ENCODE assay signal across 18 cellular contexts in the genomic region with DNA sequence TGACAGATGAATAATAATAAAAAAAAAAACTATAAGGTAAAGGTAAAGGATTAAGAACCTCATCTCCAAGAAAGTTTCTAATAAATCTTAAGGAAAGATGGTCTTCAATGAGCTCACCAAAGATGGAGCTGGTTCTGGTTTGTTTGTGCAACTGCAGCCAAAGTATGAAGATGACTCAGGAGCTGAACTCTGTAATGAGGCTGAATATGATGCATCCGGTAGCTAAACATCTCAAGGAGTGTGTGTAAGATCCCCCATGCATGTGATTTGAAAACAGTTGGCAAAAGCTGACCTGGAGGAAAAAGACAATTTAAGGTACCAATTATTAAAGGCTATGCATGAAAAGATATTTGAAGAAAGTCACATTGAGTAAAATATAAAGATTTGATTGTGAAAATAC. TPM values are rescaled to one million over a fixed set of nuclear protein-coding genes. Genes with fewer than 3 reads are reported as not detected.
DNase-seq lines count a peak whose midpoint lies in the region; ATAC-seq and TF ChIP-seq lines count a peak whose summit lies in the region.
"Had no signal": no experiment of that assay in that cellular context is flagged by ENCODE, and none has a peak within 500 bp of the region (broad histone marks: within the 10 kb centered on the region; RNA-seq: fewer than 3 reads in every experiment).

No MANE protein-coding gene starts in this region.

- H3K27ac Mint-ChIP-seq in HFFc6 = peak overlapping the region; percentile 81
- H3K27ac Mint-ChIP-seq: activated CD8-positive, alpha-beta T cell treated with anti-CD3 and anti-CD28 coated beads for 36 hours; activated naive CD4-positive, alpha-beta T cell treated with anti-CD3 and anti-CD28 coated beads for 36 hours; CD14-positive monocyte; T-helper 1 cell treated with Interleukin-12 subunit alpha and Interleukin-12 subunit beta and Interleukin-4 antibody, amounts not matched to agents 30 μg/mL and 1 μg/mL, for 36 hours had no signal

- ATAC-seq in HG03045 (IDR thresholded peaks at IDR 0.05; ENCODE audit: unreplicated experiment) = no peak
- no peak for ATAC-seq in HG02642 (IDR thresholded peaks at IDR 0.05; ENCODE audit: poor library complexity, unreplicated experiment)
- ATAC-seq: activated CD8-positive, alpha-beta T cell treated with anti-CD3 and anti-CD28 coated beads for 36 hours; left lobe of liver had no signal

- TF ChIP-seq CTCF in HFFc6 (IDR thresholded peaks at IDR 0.05) (no peak), astrocyte of the cerebellum (IDR thresholded peaks at IDR 0.05; ENCODE audit: low read depth, low read length, missing control alignments) (no peak), WERI-Rb-1 (IDR thresholded peaks at IDR 0.05; ENCODE audit: low read depth, low read length) (no peak)

- peaks cover 33% of the 10 kb centered on the region for H3K36me3 Mint-ChIP-seq in HFFc6 (ENCODE audit: low read depth)

- H3K4me1 Mint-ChIP-seq in HFFc6 (ENCODE audit: low read depth) = peaks cover 27% of the 10 kb centered on the region
- H3K4me1 Mint-ChIP-seq: CD14-positive monocyte had no signal

- in situ Hi-C loops in ACHN (cut with HindIII; ENCODE audit: low pct_ligation_motif_present, low pct_unique_long_range_greater_than_20kb, low sequenced_read_pairs) (no loop called here), astrocyte of the cerebellum (cut with HindIII; ENCODE audit: low sequenced_read_pairs) (no loop called here)

- peaks cover 61% of the 10 kb centered on the region for H3K36me3 ChIP-seq in WERI-Rb-1

- no peak overlapping the region for H3K4me3 Mint-ChIP-seq in HFFc6
- H3K4me3 Mint-ChIP-seq: activated CD8-positive, alpha-beta T cell treated with anti-CD3 and anti-CD28 coated beads for 36 hours; activated naive CD4-positive, alpha-beta T cell treated with anti-CD3 and anti-CD28 coated beads for 36 hours; CD14-positive monocyte; T-helper 1 cell treated with Interleukin-12 subunit alpha and Interleukin-12 subunit beta and Interleukin-4 antibody, amounts not matched to agents 30 μg/mL and 1 μg/mL, for 36 hours had no signal

- H3K9me3 ChIP-seq in WERI-Rb-1 (ENCODE audit: severe bottlenecking) = no peaks in the 10 kb centered on the region
- H3K9me3 ChIP-seq: vagina had no signal

- H3K4me3 ChIP-seq in astrocyte of the cerebellum (ENCODE audit: low read depth, low read length) = no peak overlapping the region
- H3K4me3 ChIP-seq in WERI-Rb-1 (ENCODE audit: low read depth, low read length) = no peak overlapping the region
- H3K4me3 ChIP-seq: coronary artery, vagina had no signal

- H3K27me3 ChIP-seq in WERI-Rb-1 (ENCODE audit: insufficient read depth, low read depth, severe bottlenecking) = no peaks in the 10 kb centered on the region
- H3K27me3 ChIP-seq: vagina had no signal

- H3K27ac ChIP-seq in WERI-Rb-1 = no peak overlapping the region
- H3K27ac ChIP-seq: coronary artery, vagina had no signal

- no peaks in the 10 kb centered on the region for H3K27me3 Mint-ChIP-seq in HFFc6 (ENCODE audit: insufficient read depth)
- H3K27me3 Mint-ChIP-seq: activated CD8-positive, alpha-beta T cell treated with anti-CD3 and anti-CD28 coated beads for 36 hours had no signal

- no peaks in the 10 kb centered on the region for H3K9me3 Mint-ChIP-seq in HFFc6
- H3K9me3 Mint-ChIP-seq: activated CD8-positive, alpha-beta T cell treated with anti-CD3 and anti-CD28 coated beads for 36 hours; activated naive CD4-positive, alpha-beta T cell treated with anti-CD3 and anti-CD28 coated beads for 36 hours; CD14-positive monocyte; T-helper 1 cell treated with Interleukin-12 subunit alpha and Interleukin-12 subunit beta and Interleukin-4 antibody, amounts not matched to agents 30 μg/mL and 1 μg/mL, for 36 hours had no signal

- DNase-seq in ACHN (peak; percentile 47), HFFc6 (peak; percentile 90), astrocyte of the cerebellum (ENCODE audit: low read depth) (peak; percentile 72), hepatic stellate cell (ENCODE audit: low spot score) (peak; percentile 47), WERI-Rb-1 (no peak), NCI-H510A (lab: John Stamatoyannopoulos, UW) (no peak)
- DNase-seq: activated CD8-positive, alpha-beta T cell treated with anti-CD3 and anti-CD28 coated beads for 36 hours; activated naive CD4-positive, alpha-beta T cell treated with anti-CD3 and anti-CD28 coated beads for 36 hours; GF-D8; NCI-H2171; stimulated activated CD4-positive, alpha-beta T cell treated with anti-CD3 and anti-CD28 coated beads, Interleukin-12 subunit alpha, Interleukin-12 subunit beta, amount 100 ng/mL, for 4 hours had no signal

RNA-seq across cellular contexts. Expression of a gene that starts 25.1 kb away (rescaled TPM):
- 10 to 100 TPM; 20.5 to 27.3 (median 23.8) TPM for total RNA-seq in HFFc6 (2021; fragmentation: NEBNext Ultra II Directional; extraction: Animal tissue kit (Norgen Biotek cat#: 25700))

RNA-seq across cellular contexts. Expression of a gene that starts 29.9 kb away (rescaled TPM):
- total RNA-seq in HFFc6 (2021; fragmentation: NEBNext Ultra II Directional; extraction: Animal tissue kit (Norgen Biotek cat#: 25700)) = not detected
- total RNA-seq: activated CD8-positive, alpha-beta T cell treated with anti-CD3 and anti-CD28 coated beads for 36 hours; activated naive CD4-positive, alpha-beta T cell treated with anti-CD3 and anti-CD28 coated beads for 36 hours; vagina had no signal

RNA-seq across cellular contexts. Expression of a gene that starts 34.2 kb away (rescaled TPM):
- total RNA-seq in HFFc6 (2021; fragmentation: NEBNext Ultra II Directional; extraction: Animal tissue kit (Norgen Biotek cat#: 25700)) = under 1 TPM in 2 of 6 experiments, not detected in 4; 0.07 to 0.12 TPM

Comparison
In these comparisons a context has a peak if more than half of its experiments do, and no peak if none do; other contexts are left out.
1. DNase-seq: peak in ACHN (single experiment), HFFc6 (single experiment), astrocyte of the cerebellum (single experiment) and hepatic stellate cell (single experiment); none in WERI-Rb-1 (single experiment) and NCI-H510A (single experiment).